13 cellular contexts compared by ENCODE assay signal in genomic region chr2:8132889-8133288, GRCh38.
"Had no signal": no experiment of that assay in that cellular context is flagged by ENCODE, and none has a peak within 500 bp of the region (broad histone marks: within the 10 kb centered on the region; RNA-seq: fewer than 3 reads in every experiment).

No MANE protein-coding gene starts in this region.

- H3K4me3 Mint-ChIP-seq: activated CD4-positive, alpha-beta T cell treated with anti-CD3 and anti-CD28 coated beads, Interleukin-2, amount 10 ng/mL, durations not matched to agents 7 days and 5 days; activated naive CD4-positive, alpha-beta T cell treated with anti-CD3 and anti-CD28 coated beads for 36 hours; activated T-helper 17 cell treated with anti-CD3 and anti-CD28 coated beads, Interleukin-2, amount 50 U/mL, for 72 hours; memory B cell; T-helper 1 cell treated with Interleukin-12 subunit alpha and Interleukin-12 subunit beta and Interleukin-4 antibody, amounts not matched to agents 30 μg/mL and 1 μg/mL, for 36 hours; WTC11 had no signal

- H3K36me3 Mint-ChIP-seq: memory B cell, WTC11 had no signal

- FAIRE-seq: pancreas had no signal

- DNase-seq: activated CD4-positive, alpha-beta T cell treated with anti-CD3 and anti-CD28 coated beads, Interleukin-2, amount 10 ng/mL, durations not matched to agents 7 days and 5 days; activated CD8-positive, alpha-beta memory T cell treated with anti-CD3 and anti-CD28 coated beads for 24 hours; activated naive CD4-positive, alpha-beta T cell treated with anti-CD3 and anti-CD28 coated beads for 36 hours; effector CD4-positive, alpha-beta T cell; pancreas; thyroid gland; uterus had no signal

- H3K4me1 ChIP-seq: pancreas, thyroid gland, uterus had no signal

- H3K4me3 ChIP-seq: coronary artery, pancreas, skin epidermis, thyroid gland, uterus had no signal

- H3K27ac ChIP-seq: coronary artery, pancreas, skin epidermis, thyroid gland, uterus had no signal

- H3K27me3 ChIP-seq: pancreas, thyroid gland, uterus had no signal

- H3K9me3 Mint-ChIP-seq: activated naive CD4-positive, alpha-beta T cell treated with anti-CD3 and anti-CD28 coated beads for 36 hours; activated T-helper 17 cell treated with anti-CD3 and anti-CD28 coated beads, Interleukin-2, amount 50 U/mL, for 72 hours; WTC11 had no signal

- H3K27ac Mint-ChIP-seq: activated CD4-positive, alpha-beta T cell treated with anti-CD3 and anti-CD28 coated beads, Interleukin-2, amount 10 ng/mL, durations not matched to agents 7 days and 5 days; activated naive CD4-positive, alpha-beta T cell treated with anti-CD3 and anti-CD28 coated beads for 36 hours; activated T-helper 17 cell treated with anti-CD3 and anti-CD28 coated beads, Interleukin-2, amount 50 U/mL, for 72 hours; memory B cell; T-helper 1 cell treated with Interleukin-12 subunit alpha and Interleukin-12 subunit beta and Interleukin-4 antibody, amounts not matched to agents 30 μg/mL and 1 μg/mL, for 36 hours; WTC11 had no signal

- H3K36me3 ChIP-seq: pancreas, thyroid gland, uterus had no signal

- H3K27me3 Mint-ChIP-seq: activated CD4-positive, alpha-beta T cell treated with anti-CD3 and anti-CD28 coated beads, Interleukin-2, amount 10 ng/mL, durations not matched to agents 7 days and 5 days; activated T-helper 17 cell treated with anti-CD3 and anti-CD28 coated beads, Interleukin-2, amount 50 U/mL, for 72 hours had no signal

- ATAC-seq: activated T-helper 17 cell treated with anti-CD3 and anti-CD28 coated beads, Interleukin-2, amount 50 U/mL, for 72 hours had no signal

- H3K9me3 ChIP-seq: pancreas, thyroid gland, uterus had no signal
